In genomic region chr14:105537580-105538474, GRCh38 we compare ENCODE assay signal across 8 cellular contexts. TPM values are rescaled to one million over a fixed set of nuclear protein-coding genes. Genes with fewer than 3 reads are reported as not detected.
DNase-seq lines count a peak whose midpoint lies in the region; ATAC-seq and TF ChIP-seq lines count a peak whose summit lies in the region.

No MANE protein-coding gene starts in this region.

- no peaks in the 10 kb centered on the region for H3K36me3 Mint-ChIP-seq in mesothelial cell of epicardium
- no peaks in the 10 kb centered on the region for H3K36me3 Mint-ChIP-seq in stimulated activated effector memory CD8-positive, alpha-beta T cell treated with anti-CD3 and anti-CD28 coated beads, Interleukin-12 subunit alpha, Interleukin-12 subunit beta, amount 100 ng/mL, for 72 hours

- peaks cover 22% of the 10 kb centered on the region for H3K27me3 Mint-ChIP-seq in mesothelial cell of epicardium (ENCODE audit: low read depth)

- peaks cover 11% of the 10 kb centered on the region for H3K9me3 Mint-ChIP-seq in mesothelial cell of epicardium
- H3K9me3 Mint-ChIP-seq in stimulated activated effector memory CD8-positive, alpha-beta T cell treated with anti-CD3 and anti-CD28 coated beads, Interleukin-12 subunit alpha, Interleukin-12 subunit beta, amount 100 ng/mL, for 72 hours, result peaks cover 4% of the 10 kb centered on the region

- H3K4me3 ChIP-seq in coronary artery, result peak overlapping the region; percentile 32

- TF ChIP-seq CTCF in coronary artery (IDR thresholded peaks at IDR 0.05) (peak; percentile 96), mesothelial cell of epicardium (IDR thresholded peaks at IDR 0.05; ENCODE audit: unreplicated experiment) (peak; percentile 96)

- H3K27ac ChIP-seq in coronary artery, result no peak overlapping the region

- peak; percentile 82 for ATAC-seq in stimulated activated effector memory CD8-positive, alpha-beta T cell treated with anti-CD3 and anti-CD28 coated beads, Interleukin-12 subunit alpha, Interleukin-12 subunit beta, amount 100 ng/mL, for 72 hours
- no peak for ATAC-seq in HG03521 (IDR thresholded peaks at IDR 0.05; ENCODE audit: unreplicated experiment)

- peak; percentile 30 for DNase-seq in EH (ENCODE audit: low read depth)
- peak; percentile 49 for DNase-seq in LoVo (ENCODE audit: low spot score)
- DNase-seq in activated CD4-positive, alpha-beta T cell treated with anti-CD3 and anti-CD28 coated beads, Interleukin-2, amount 50 U/mL, for 1 hour, result peak; percentile 74
- DNase-seq in coronary artery (ENCODE audit: low spot score), result peak; percentile 70
- DNase-seq in mesothelial cell of epicardium (ENCODE audit: low spot score in 2 of 2, unreplicated experiment in 2 of 2), result peak in 1 of 2 experiments; percentile 58
- DNase-seq in stimulated activated effector memory CD8-positive, alpha-beta T cell treated with anti-CD3 and anti-CD28 coated beads, Interleukin-12 subunit alpha, Interleukin-12 subunit beta, amount 100 ng/mL, for 72 hours (ENCODE audit: low spot score in 2 of 2), result peak; percentile 73 to 90
- DNase-seq in NCI-H526 treated with DMSO at 0.1 percent for 48 hours (lab: John Stamatoyannopoulos, UW), result no peak

- no peak overlapping the region for H3K27ac Mint-ChIP-seq in mesothelial cell of epicardium
- peak overlapping the region; percentile 54 for H3K27ac Mint-ChIP-seq in stimulated activated effector memory CD8-positive, alpha-beta T cell treated with anti-CD3 and anti-CD28 coated beads, Interleukin-12 subunit alpha, Interleukin-12 subunit beta, amount 100 ng/mL, for 72 hours

- H3K4me3 Mint-ChIP-seq in mesothelial cell of epicardium, result no peak overlapping the region
- H3K4me3 Mint-ChIP-seq in stimulated activated effector memory CD8-positive, alpha-beta T cell treated with anti-CD3 and anti-CD28 coated beads, Interleukin-12 subunit alpha, Interleukin-12 subunit beta, amount 100 ng/mL, for 72 hours, result no peak overlapping the region

- no peaks in the 10 kb centered on the region for H3K4me1 Mint-ChIP-seq in mesothelial cell of epicardium
- H3K4me1 Mint-ChIP-seq in stimulated activated effector memory CD8-positive, alpha-beta T cell treated with anti-CD3 and anti-CD28 coated beads, Interleukin-12 subunit alpha, Interleukin-12 subunit beta, amount 100 ng/mL, for 72 hours, result peaks cover 10% of the 10 kb centered on the region

RNA-seq across cellular contexts. Expression of gene TMEM121, which starts 11.4 kb away (rescaled TPM):
- 4.3 to 6.0 TPM (median 5.6 TPM) in 3 replicates for total RNA-seq in mesothelial cell of epicardium

RNA-seq across cellular contexts. Expression of gene TEDC1, which starts 46.8 kb away (rescaled TPM):
- 13.4 to 14.9 TPM (median 13.6 TPM) in 3 replicates for total RNA-seq in mesothelial cell of epicardium

RNA-seq across cellular contexts. Expression of gene CRIP1, which starts 51.1 kb away (rescaled TPM):
- 17.1 to 28.2 TPM (median 26.6 TPM) in 3 replicates for total RNA-seq in mesothelial cell of epicardium
